Comparison of ENCODE assay signal across 8 cellular contexts in genomic region chr10:105950410-105950809, GRCh38.
DNase-seq lines count a peak whose midpoint lies in the region; ATAC-seq, FAIRE-seq and TF ChIP-seq lines count a peak whose summit lies in the region.

No MANE protein-coding gene starts in this region.

- no peaks in the 10 kb centered on the region for H3K4me1 ChIP-seq in Caco-2
- H3K4me1 ChIP-seq in RWPE2 (ENCODE audit: insufficient read depth, poor library complexity, severe bottlenecking) = peaks cover 9% of the 10 kb centered on the region
- no peaks in the 10 kb centered on the region for H3K4me1 ChIP-seq in endothelial cell of umbilical vein (ENCODE audit: control insufficient read depth, extremely low read depth, insufficient read depth, low read length)

- H3K27me3 Mint-ChIP-seq in Caco-2 (ENCODE audit: insufficient read depth, unreplicated experiment) = no peaks in the 10 kb centered on the region

- no peak overlapping the region for H2AFZ ChIP-seq in endothelial cell of umbilical vein (ENCODE audit: low read depth, low read length)

- no peak overlapping the region for H3K4me3 Mint-ChIP-seq in Caco-2 (ENCODE audit: unreplicated experiment)

- H3K79me2 ChIP-seq in endothelial cell of umbilical vein (ENCODE audit: control insufficient read depth, insufficient read depth, low read length) = no peaks in the 10 kb centered on the region

- ATAC-seq in GM19035 (IDR thresholded peaks at IDR 0.05; ENCODE audit: unreplicated experiment) = peak; percentile 46
- peak; percentile 43 for ATAC-seq in HG03457 (IDR thresholded peaks at IDR 0.05; ENCODE audit: unreplicated experiment)
- peak; percentile 72; the same call in 2 of the 3 replicates for ATAC-seq in RWPE2 (ENCODE audit: low read depth)
- no peak for ATAC-seq in GM21737 (IDR thresholded peaks at IDR 0.05; ENCODE audit: unreplicated experiment)
- no peak for ATAC-seq in GM21515 (IDR thresholded peaks at IDR 0.05; ENCODE audit: unreplicated experiment)

- no peaks in the 10 kb centered on the region for H3K9me1 ChIP-seq in endothelial cell of umbilical vein (replicated peaks; ENCODE audit: control insufficient read depth, extremely low read depth, insufficient read depth, low read length)

- intact Hi-C loops in Caco-2 (cut with micrococcal nuclease; ENCODE audit: unreplicated experiment) = loop anchor here (1.0 to 2.0 kb wide), 6 partner anchors 24 to 620 kb away; no protein-coding TSS in a partner anchor
- intact Hi-C loops in endothelial cell of umbilical vein (cut with micrococcal nuclease) = no loop called here

- POLR2A ChIA-PET in Caco-2 (lab: Charles Lee) (no interaction called here), endothelial cell of umbilical vein (lab: Charles Lee) (no interaction called here)

- FAIRE-seq in endothelial cell of umbilical vein (lab: Jason Lieb, UNC) = no peak

- H3K36me3 ChIP-seq in Caco-2 (ENCODE audit: control insufficient read depth, insufficient read depth, low read length) = no peaks in the 10 kb centered on the region
- no peaks in the 10 kb centered on the region for H3K36me3 ChIP-seq in RWPE2 (ENCODE audit: low read depth)
- no peaks in the 10 kb centered on the region for H3K36me3 ChIP-seq in endothelial cell of umbilical vein (ENCODE audit: control insufficient read depth in 2 of 2, extremely low read depth in 1 of 2, insufficient read depth in 2 of 2, low read length in 2 of 2)

- no peak overlapping the region for H3K4me2 ChIP-seq in endothelial cell of umbilical vein (ENCODE audit: insufficient read depth, low read length)

- no peaks in the 10 kb centered on the region for H3K9me3 Mint-ChIP-seq in Caco-2 (ENCODE audit: unreplicated experiment)

- H4K20me1 ChIP-seq in endothelial cell of umbilical vein (replicated peaks; ENCODE audit: control insufficient read depth, extremely low read depth, insufficient read depth, low read length) = no peaks in the 10 kb centered on the region

- CTCF ChIA-PET in Caco-2 (lab: Charles Lee) = interaction anchor here (1.0 kb wide), 1 partner anchor 24 kb away, joined by 5 read pairs; no protein-coding TSS in a partner anchor
- CTCF ChIA-PET in endothelial cell of umbilical vein (lab: Charles Lee) = no interaction called here

- no peak overlapping the region for H3K27ac Mint-ChIP-seq in Caco-2 (ENCODE audit: unreplicated experiment)

- DNase-seq in Caco-2 (peak; percentile 42 to 44), RWPE2 (ENCODE audit: low spot score) (no peak), endothelial cell of umbilical vein (ENCODE audit: low read depth, low spot score) (no peak), middle frontal gyrus (ENCODE audit: extremely low spot score, low spot score) (peak; percentile 40)

- H3K9ac ChIP-seq in endothelial cell of umbilical vein (replicated peaks; ENCODE audit: extremely low read depth, insufficient read depth, low read length) = no peak overlapping the region

- dilution Hi-C loops in endothelial cell of umbilical vein (cut with MboI; ENCODE audit: extremely low pct_ligation_motif_present, low sequenced_read_pairs) = no loop called here

- BruUV-seq in Caco-2 (replicated peaks; lab: Mats Ljungman, UMichigan) = no TSS peak
- BruUV-seq in endothelial cell of umbilical vein (replicated peaks; lab: Mats Ljungman, UMichigan) = no TSS peak

- H3K36me3 Mint-ChIP-seq in Caco-2 (ENCODE audit: insufficient read depth, unreplicated experiment) = no peaks in the 10 kb centered on the region

- H3K27me3 ChIP-seq in Caco-2 (replicated peaks; ENCODE audit: control insufficient read depth, insufficient read depth, low read length) = no peaks in the 10 kb centered on the region
- H3K27me3 ChIP-seq in RWPE2 (ENCODE audit: insufficient read depth, poor library complexity, severe bottlenecking) = no peaks in the 10 kb centered on the region
- no peaks in the 10 kb centered on the region for H3K27me3 ChIP-seq in endothelial cell of umbilical vein (ENCODE audit: control insufficient read depth in 2 of 2, insufficient read depth in 2 of 2, low read length in 2 of 2)

- H3K9me3 ChIP-seq in Caco-2 (no peaks in the 10 kb centered on the region), RWPE2 (ENCODE audit: severe bottlenecking) (no peaks in the 10 kb centered on the region), endothelial cell of umbilical vein (replicated peaks; ENCODE audit: control insufficient read depth, insufficient read depth, low read length) (peaks cover 2% of the 10 kb centered on the region)

- TF ChIP-seq CTCF in Caco-2 (IDR thresholded peaks at IDR 0.05; ENCODE audit: insufficient read depth in 1 of 2, low read depth in 1 of 2, low read length in 1 of 2, severe bottlenecking in 1 of 2, unreplicated experiment in 1 of 2) (peak; percentile 62 to 83), RWPE2 (IDR thresholded peaks at IDR 0.05; ENCODE audit: poor library complexity, severe bottlenecking) (peak; percentile 84), endothelial cell of umbilical vein (IDR thresholded peaks at IDR 0.05; ENCODE audit: extremely low read depth in 1 of 2, insufficient read depth in 1 of 2, low read depth in 1 of 2, low read length in 2 of 2) (peak; percentile 19 to 44)

- H3K4me3 ChIP-seq in Caco-2 (ENCODE audit: low read depth, low read length) (no peak overlapping the region), RWPE2 (ENCODE audit: severe bottlenecking) (no peak overlapping the region), endothelial cell of umbilical vein (replicated peaks in 1 of 3; ENCODE audit: insufficient read depth in 1 of 3, low read depth in 1 of 3, low read length in 3 of 3) (no peak overlapping the region)

- no peak for TF ChIP-seq POLR2A in endothelial cell of umbilical vein (IDR thresholded peaks at IDR 0.05; ENCODE audit: low read depth, low read length)

- no peaks in the 10 kb centered on the region for H3K4me1 Mint-ChIP-seq in Caco-2 (ENCODE audit: low read depth, unreplicated experiment)

- H3K27ac ChIP-seq in RWPE2 (ENCODE audit: poor library complexity, severe bottlenecking) = no peak overlapping the region
- no peak overlapping the region for H3K27ac ChIP-seq in endothelial cell of umbilical vein (ENCODE audit: insufficient read depth, low read depth, low read length)

TF ChIP-seq in endothelial cell of umbilical vein, 7 proteins besides CTCF, POLR2A, EP300 and RAD21:
- TF ChIP-seq, protein P1, sequence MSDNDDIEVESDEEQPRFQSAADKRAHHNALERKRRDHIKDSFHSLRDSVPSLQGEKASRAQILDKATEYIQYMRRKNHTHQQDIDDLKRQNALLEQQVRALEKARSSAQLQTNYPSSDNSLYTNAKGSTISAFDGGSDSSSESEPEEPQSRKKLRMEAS (IDR thresholded peaks at IDR 0.05; ENCODE audit: insufficient read depth, insufficient read length) = no peak
- TF ChIP-seq POLR2AphosphoS5 (IDR thresholded peaks at IDR 0.05; ENCODE audit: insufficient read depth, low read depth, low read length) = no peak
- TF ChIP-seq GATA2 (IDR thresholded peaks at IDR 0.05; ENCODE audit: insufficient read depth, insufficient read length, low read depth, low read length) = no peak
- no peak for TF ChIP-seq FOS (IDR thresholded peaks at IDR 0.05; ENCODE audit: borderline replicate concordance, insufficient read depth, low read length)
- TF ChIP-seq MYC (IDR thresholded peaks at IDR 0.05; ENCODE audit: low read depth, low read length) = no peak
TF ChIP-seq in endothelial cell of umbilical vein: peak in this region for 0.

Comparison
In these comparisons a context has a peak if more than half of its experiments do, and no peak if none do; other contexts are left out.
1. DNase-seq: peak in Caco-2 (2 of 2) and middle frontal gyrus (single experiment); none in RWPE2 (single experiment) and endothelial cell of umbilical vein (single experiment).
2. CTCF ChIP-seq: peak in every context shown above with its lines; median percentile 84 in RWPE2; 72 in Caco-2; 32 in endothelial cell of umbilical vein.
3. ATAC-seq: peak in GM19035 (single experiment), HG03457 (single experiment) and RWPE2 (single experiment); none in GM21737 (single experiment) and GM21515 (single experiment).